8 cellular contexts compared by ENCODE assay signal in genomic region chr12:54935235-54935951, GRCh38. TPM values are rescaled to one million over a fixed set of nuclear protein-coding genes. Genes with fewer than 3 reads are reported as not detected.
DNase-seq lines count a peak whose midpoint lies in the region; ATAC-seq and TF ChIP-seq lines count a peak whose summit lies in the region.

No MANE protein-coding gene starts in this region.

- peaks cover 6% of the 10 kb centered on the region; the same call in 1 of the 2 replicates for H3K9me3 ChIP-seq in MG63
- no peaks in the 10 kb centered on the region for H3K9me3 ChIP-seq in WERI-Rb-1 (ENCODE audit: severe bottlenecking)

- no peak overlapping the region for H3K27ac ChIP-seq in WERI-Rb-1

- intact Hi-C loops in posterior cingulate gyrus (cut with DNase I): no loop called here

- peak overlapping the region; percentile 87 for H3K27ac Mint-ChIP-seq in HFFc6
- H3K27ac Mint-ChIP-seq in activated T-cell treated with anti-CD3 and anti-CD28 coated beads, Interleukin-2, amount 50 U/mL, for 72 hours: peak overlapping the region; percentile 96
- peak overlapping the region; percentile 95 for H3K27ac Mint-ChIP-seq in stimulated activated effector memory CD8-positive, alpha-beta T cell treated with anti-CD3 and anti-CD28 coated beads, Interleukin-12 subunit alpha, Interleukin-12 subunit beta, amount 100 ng/mL, for 72 hours

- peaks cover 1% of the 10 kb centered on the region; the same call in 1 of the 2 replicates for H3K27me3 Mint-ChIP-seq in HFFc6 (ENCODE audit: insufficient read depth)
- H3K27me3 Mint-ChIP-seq in activated T-cell treated with anti-CD3 and anti-CD28 coated beads, Interleukin-2, amount 50 U/mL, for 72 hours (ENCODE audit: low read depth): no peaks in the 10 kb centered on the region

- H3K27me3 ChIP-seq in MG63: no peaks in the 10 kb centered on the region
- no peaks in the 10 kb centered on the region for H3K27me3 ChIP-seq in WERI-Rb-1 (ENCODE audit: insufficient read depth, low read depth, severe bottlenecking)

- ATAC-seq in activated T-cell treated with anti-CD3 and anti-CD28 coated beads, Interleukin-2, amount 50 U/mL, for 72 hours (replicated peaks in 1 of 2): peak; percentile 95 to 96
- ATAC-seq in stimulated activated effector memory CD8-positive, alpha-beta T cell treated with anti-CD3 and anti-CD28 coated beads, Interleukin-12 subunit alpha, Interleukin-12 subunit beta, amount 100 ng/mL, for 72 hours: peak; percentile 97

- H3K9me3 Mint-ChIP-seq in HFFc6: peaks cover 13% of the 10 kb centered on the region; the same call in 1 of the 2 replicates
- peaks cover 22 to 24% of the 10 kb centered on the region in 2 donors for H3K9me3 Mint-ChIP-seq in activated T-cell treated with anti-CD3 and anti-CD28 coated beads, Interleukin-2, amount 50 U/mL, for 72 hours
- H3K9me3 Mint-ChIP-seq in stimulated activated effector memory CD8-positive, alpha-beta T cell treated with anti-CD3 and anti-CD28 coated beads, Interleukin-12 subunit alpha, Interleukin-12 subunit beta, amount 100 ng/mL, for 72 hours: peaks cover 26% of the 10 kb centered on the region

- H3K36me3 ChIP-seq in MG63 (no peaks in the 10 kb centered on the region), WERI-Rb-1 (peaks cover 31% of the 10 kb centered on the region)

- in situ Hi-C loops in GM13976 (cut with MboI; ENCODE audit: low sequenced_read_pairs, unreplicated experiment): no loop called here

- peak overlapping the region; percentile 60 for H3K4me3 Mint-ChIP-seq in HFFc6
- peak overlapping the region; percentile 50 to 61 for H3K4me3 Mint-ChIP-seq in activated T-cell treated with anti-CD3 and anti-CD28 coated beads, Interleukin-2, amount 50 U/mL, for 72 hours
- peak overlapping the region; percentile 48 for H3K4me3 Mint-ChIP-seq in stimulated activated effector memory CD8-positive, alpha-beta T cell treated with anti-CD3 and anti-CD28 coated beads, Interleukin-12 subunit alpha, Interleukin-12 subunit beta, amount 100 ng/mL, for 72 hours

- H3K4me3 ChIP-seq in MG63 (no peak overlapping the region), WERI-Rb-1 (ENCODE audit: low read depth, low read length) (no peak overlapping the region)

- DNase-seq in GM13976 (ENCODE audit: low spot score) (peak; percentile 74), HFFc6 (peak; percentile 89), MG63 (peak; percentile 48), hepatic stellate cell (ENCODE audit: low spot score) (peak; percentile 34), posterior cingulate gyrus (no peak), WERI-Rb-1 (no peak)
- peak; percentile 61 to 68 for DNase-seq in activated T-cell treated with anti-CD3 and anti-CD28 coated beads, Interleukin-2, amount 50 U/mL, for 72 hours
- DNase-seq in stimulated activated effector memory CD8-positive, alpha-beta T cell treated with anti-CD3 and anti-CD28 coated beads, Interleukin-12 subunit alpha, Interleukin-12 subunit beta, amount 100 ng/mL, for 72 hours (ENCODE audit: low spot score in 2 of 2): peak; percentile 8 to 68

- TF ChIP-seq CTCF in GM13976 (IDR thresholded peaks at IDR 0.05; ENCODE audit: borderline replicate concordance, control extremely low read depth, extremely low read depth, insufficient read depth, missing control alignments): peak; percentile 11
- no peak for TF ChIP-seq CTCF in HFFc6 (IDR thresholded peaks at IDR 0.05)
- no peak for TF ChIP-seq CTCF in WERI-Rb-1 (IDR thresholded peaks at IDR 0.05; ENCODE audit: low read depth, low read length)

- H3K4me1 Mint-ChIP-seq in HFFc6 (ENCODE audit: low read depth): peaks cover 58% of the 10 kb centered on the region
- peaks cover 69% of the 10 kb centered on the region for H3K4me1 Mint-ChIP-seq in activated T-cell treated with anti-CD3 and anti-CD28 coated beads, Interleukin-2, amount 50 U/mL, for 72 hours (ENCODE audit: low read depth)
- peaks cover 57% of the 10 kb centered on the region for H3K4me1 Mint-ChIP-seq in stimulated activated effector memory CD8-positive, alpha-beta T cell treated with anti-CD3 and anti-CD28 coated beads, Interleukin-12 subunit alpha, Interleukin-12 subunit beta, amount 100 ng/mL, for 72 hours

- peaks cover 6% of the 10 kb centered on the region; the same call in 1 of the 2 replicates for H3K36me3 Mint-ChIP-seq in HFFc6 (ENCODE audit: low read depth)
- peaks cover 25 to 61% of the 10 kb centered on the region in 2 donors for H3K36me3 Mint-ChIP-seq in activated T-cell treated with anti-CD3 and anti-CD28 coated beads, Interleukin-2, amount 50 U/mL, for 72 hours (ENCODE audit: insufficient read depth in 2 of 2)
- peaks cover 13% of the 10 kb centered on the region for H3K36me3 Mint-ChIP-seq in stimulated activated effector memory CD8-positive, alpha-beta T cell treated with anti-CD3 and anti-CD28 coated beads, Interleukin-12 subunit alpha, Interleukin-12 subunit beta, amount 100 ng/mL, for 72 hours

RNA-seq across cellular contexts. Expression of gene TESPA1, which starts 49.2 kb away (rescaled TPM):
- total RNA-seq in HFFc6 (2021; fragmentation: NEBNext Ultra II Directional; extraction: Animal tissue kit (Norgen Biotek cat#: 25700)): not detected
- total RNA-seq in MG63 (2014; rRNA removed; shearing (Covaris generic); ENCODE audit: low replicate concordance): not detected in 2 replicates
- total RNA-seq in activated T-cell treated with anti-CD3 and anti-CD28 coated beads, Interleukin-2, amount 50 U/mL, for 72 hours: 10 to 100 TPM; 86.5 to 95.5 TPM

Comparison
In these comparisons a context has a peak if more than half of its experiments do, and no peak if none do; other contexts are left out.
1. DNase-seq: peak in GM13976 (single experiment), HFFc6 (single experiment), MG63 (single experiment), activated T-cell treated with anti-CD3 and anti-CD28 coated beads, Interleukin-2, amount 50 U/mL, for 72 hours (2 of 2), hepatic stellate cell (single experiment) and stimulated activated effector memory CD8-positive, alpha-beta T cell treated with anti-CD3 and anti-CD28 coated beads, Interleukin-12 subunit alpha, Interleukin-12 subunit beta, amount 100 ng/mL, for 72 hours (2 of 2); none in posterior cingulate gyrus (0 of 10) and WERI-Rb-1 (single experiment).
2. RNA of gene TESPA1, which starts 49.2 kb away (total RNA-seq): 86.5 to 95.5 TPM in activated T-cell treated with anti-CD3 and anti-CD28 coated beads, Interleukin-2, amount 50 U/mL, for 72 hours; not detected in HFFc6 and not detected in MG63; every median in the first group is over 10 times any median in the second.
3. Peak in every context shown above with its lines, with median percentiles within 50 percentile points of each other: H3K27ac Mint-ChIP-seq and H3K4me3 Mint-ChIP-seq.